In the genomic region with DNA sequence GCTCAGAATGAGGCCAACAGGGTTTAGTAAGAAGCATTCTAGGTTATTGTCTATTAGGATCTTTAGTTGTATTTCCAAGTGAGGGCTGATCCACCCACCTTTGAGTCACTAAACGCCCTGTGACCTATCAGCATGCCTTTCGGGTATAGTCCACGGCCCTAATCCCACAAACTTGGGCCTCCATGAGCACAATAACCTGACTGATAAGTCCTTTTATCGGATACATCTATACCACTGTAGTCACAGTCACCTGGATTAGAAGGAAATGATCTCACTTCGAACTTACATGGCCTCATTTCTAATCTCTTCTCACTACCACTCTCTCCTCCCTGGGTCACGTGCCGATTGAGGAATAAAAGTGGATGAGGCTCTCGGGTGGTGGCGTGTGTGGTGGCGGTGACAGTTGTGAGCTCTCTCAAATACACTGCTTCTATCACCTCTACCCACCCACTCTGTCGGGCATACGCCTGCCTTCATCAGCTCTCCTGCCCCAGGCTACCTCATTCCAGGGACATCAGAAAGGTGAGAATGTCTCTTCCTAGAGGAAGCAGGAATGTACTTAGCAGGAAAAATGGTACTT, we compare ENCODE assay signal across 12 cellular contexts.
DNase-seq lines count a peak whose midpoint lies in the region; ATAC-seq and TF ChIP-seq lines count a peak whose summit lies in the region.
"Had no signal": no experiment of that assay in that cellular context is flagged by ENCODE, and none has a peak within 500 bp of the region (broad histone marks: within the 10 kb centered on the region; RNA-seq: fewer than 3 reads in every experiment).

No MANE protein-coding gene starts in this region.

- H3K27me3 ChIP-seq in rectal smooth muscle tissue (ENCODE audit: control insufficient read depth, insufficient read depth, low read length) = no peaks in the 10 kb centered on the region
- H3K27me3 ChIP-seq: BE2C had no signal

- no peak for ATAC-seq in WTC11
- ATAC-seq in left cardiac atrium = peak; percentile 11 to 17
- ATAC-seq in HG02852 (IDR thresholded peaks at IDR 0.05; ENCODE audit: unreplicated experiment) = no peak
- ATAC-seq in HG03521 (IDR thresholded peaks at IDR 0.05; ENCODE audit: unreplicated experiment) = no peak

- intact Hi-C loops in left cardiac atrium (cut with DNase I) = no loop called here

- no peaks in the 10 kb centered on the region for H3K9me3 Mint-ChIP-seq in WTC11

- peaks cover 48% of the 10 kb centered on the region for H3K4me1 Mint-ChIP-seq in WTC11

- no peak for TF ChIP-seq CTCF in WTC11 (IDR thresholded peaks at IDR 0.05)

- H3K27ac Mint-ChIP-seq in WTC11 = peak overlapping the region; percentile 57

- H3K4me3 Mint-ChIP-seq in WTC11 = no peak overlapping the region

- H3K36me3 ChIP-seq in rectal smooth muscle tissue (ENCODE audit: control insufficient read depth, insufficient read depth, low read length) = peaks cover 20% of the 10 kb centered on the region

- H3K9ac ChIP-seq in rectal smooth muscle tissue (ENCODE audit: low read length) = no peak overlapping the region

- peak overlapping the region; percentile 83 for H3K27ac ChIP-seq in rectal smooth muscle tissue (ENCODE audit: low read depth, low read length)

- H3K4me1 ChIP-seq in rectal smooth muscle tissue (ENCODE audit: control insufficient read depth, insufficient read depth, low read length) = peaks cover 28% of the 10 kb centered on the region

- peaks cover 46% of the 10 kb centered on the region for H3K36me3 Mint-ChIP-seq in WTC11

- CTCF ChIA-PET in WTC11 (lab: Charles Lee) = no interaction called here

- DNase-seq in Daoy (ENCODE audit: low read depth) = peak; percentile 48
- no peak for DNase-seq in WTC11 (ENCODE audit: low spot score)
- no peak for DNase-seq in left cardiac atrium
- DNase-seq in SHP77 (lab: John Stamatoyannopoulos, UW) = no peak
- no peak for DNase-seq in AG08395 (ENCODE audit: low spot score)
- DNase-seq: activated CD4-positive, alpha-beta T cell treated with anti-CD3 and anti-CD28 coated beads for 1 hour; hippocampal formation; NCI-H446 had no signal

- POLR2A ChIA-PET in WTC11 (lab: Charles Lee) = no interaction called here

- no peaks in the 10 kb centered on the region for H3K27me3 Mint-ChIP-seq in WTC11 (ENCODE audit: low read depth)

- H3K4me3 ChIP-seq in rectal smooth muscle tissue (ENCODE audit: low read length) = no peak overlapping the region

TF ChIP-seq in WTC11, 78 proteins besides CTCF, POLR2A, EP300 and RAD21:
- TF ChIP-seq PRRX2 (CRISPR knock-in tag; IDR thresholded peaks at IDR 0.05) (no peak), SMAD4 (CRISPR knock-in tag; IDR thresholded peaks at IDR 0.05) (no peak), ELF4 (CRISPR knock-in tag; IDR thresholded peaks at IDR 0.05; ENCODE audit: low read depth) (no peak), ZNF396 (CRISPR knock-in tag; IDR thresholded peaks at IDR 0.05; ENCODE audit: borderline replicate concordance) (no peak), ZNF317 (CRISPR knock-in tag; IDR thresholded peaks at IDR 0.05; ENCODE audit: borderline replicate concordance, low read depth) (no peak), IRF2 (CRISPR knock-in tag; IDR thresholded peaks at IDR 0.05; ENCODE audit: borderline replicate concordance, low read depth) (no peak)
- TF ChIP-seq, protein P1, sequence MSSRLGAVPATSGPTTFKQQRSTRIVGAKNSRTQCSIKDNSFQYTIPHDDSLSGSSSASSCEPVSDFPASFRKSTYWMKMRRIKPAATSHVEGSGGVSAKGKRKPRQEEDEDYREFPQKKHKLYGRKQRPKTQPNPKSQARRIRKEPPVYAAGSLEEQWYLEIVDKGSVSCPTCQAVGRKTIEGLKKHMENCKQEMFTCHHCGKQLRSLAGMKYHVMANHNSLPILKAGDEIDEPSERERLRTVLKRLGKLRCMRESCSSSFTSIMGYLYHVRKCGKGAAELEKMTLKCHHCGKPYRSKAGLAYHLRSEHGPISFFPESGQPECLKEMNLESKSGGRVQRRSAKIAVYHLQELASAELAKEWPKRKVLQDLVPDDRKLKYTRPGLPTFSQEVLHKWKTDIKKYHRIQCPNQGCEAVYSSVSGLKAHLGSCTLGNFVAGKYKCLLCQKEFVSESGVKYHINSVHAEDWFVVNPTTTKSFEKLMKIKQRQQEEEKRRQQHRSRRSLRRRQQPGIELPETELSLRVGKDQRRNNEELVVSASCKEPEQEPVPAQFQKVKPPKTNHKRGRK (CRISPR knock-in tag; IDR thresholded peaks at IDR 0.05; ENCODE audit: borderline replicate concordance) = no peak
- TF ChIP-seq, protein P2, sequence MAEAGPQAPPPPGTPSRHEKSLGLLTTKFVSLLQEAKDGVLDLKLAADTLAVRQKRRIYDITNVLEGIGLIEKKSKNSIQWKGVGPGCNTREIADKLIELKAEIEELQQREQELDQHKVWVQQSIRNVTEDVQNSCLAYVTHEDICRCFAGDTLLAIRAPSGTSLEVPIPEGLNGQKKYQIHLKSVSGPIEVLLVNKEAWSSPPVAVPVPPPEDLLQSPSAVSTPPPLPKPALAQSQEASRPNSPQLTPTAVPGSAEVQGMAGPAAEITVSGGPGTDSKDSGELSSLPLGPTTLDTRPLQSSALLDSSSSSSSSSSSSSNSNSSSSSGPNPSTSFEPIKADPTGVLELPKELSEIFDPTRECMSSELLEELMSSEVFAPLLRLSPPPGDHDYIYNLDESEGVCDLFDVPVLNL (CRISPR knock-in tag; IDR thresholded peaks at IDR 0.05; ENCODE audit: borderline replicate concordance, low read depth) = no peak
- TF ChIP-seq, protein P3, sequence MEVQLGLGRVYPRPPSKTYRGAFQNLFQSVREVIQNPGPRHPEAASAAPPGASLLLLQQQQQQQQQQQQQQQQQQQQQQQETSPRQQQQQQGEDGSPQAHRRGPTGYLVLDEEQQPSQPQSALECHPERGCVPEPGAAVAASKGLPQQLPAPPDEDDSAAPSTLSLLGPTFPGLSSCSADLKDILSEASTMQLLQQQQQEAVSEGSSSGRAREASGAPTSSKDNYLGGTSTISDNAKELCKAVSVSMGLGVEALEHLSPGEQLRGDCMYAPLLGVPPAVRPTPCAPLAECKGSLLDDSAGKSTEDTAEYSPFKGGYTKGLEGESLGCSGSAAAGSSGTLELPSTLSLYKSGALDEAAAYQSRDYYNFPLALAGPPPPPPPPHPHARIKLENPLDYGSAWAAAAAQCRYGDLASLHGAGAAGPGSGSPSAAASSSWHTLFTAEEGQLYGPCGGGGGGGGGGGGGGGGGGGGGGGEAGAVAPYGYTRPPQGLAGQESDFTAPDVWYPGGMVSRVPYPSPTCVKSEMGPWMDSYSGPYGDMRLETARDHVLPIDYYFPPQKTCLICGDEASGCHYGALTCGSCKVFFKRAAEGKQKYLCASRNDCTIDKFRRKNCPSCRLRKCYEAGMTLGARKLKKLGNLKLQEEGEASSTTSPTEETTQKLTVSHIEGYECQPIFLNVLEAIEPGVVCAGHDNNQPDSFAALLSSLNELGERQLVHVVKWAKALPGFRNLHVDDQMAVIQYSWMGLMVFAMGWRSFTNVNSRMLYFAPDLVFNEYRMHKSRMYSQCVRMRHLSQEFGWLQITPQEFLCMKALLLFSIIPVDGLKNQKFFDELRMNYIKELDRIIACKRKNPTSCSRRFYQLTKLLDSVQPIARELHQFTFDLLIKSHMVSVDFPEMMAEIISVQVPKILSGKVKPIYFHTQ (CRISPR knock-in tag; IDR thresholded peaks at IDR 0.05) = no peak
- TF ChIP-seq, protein P4, sequence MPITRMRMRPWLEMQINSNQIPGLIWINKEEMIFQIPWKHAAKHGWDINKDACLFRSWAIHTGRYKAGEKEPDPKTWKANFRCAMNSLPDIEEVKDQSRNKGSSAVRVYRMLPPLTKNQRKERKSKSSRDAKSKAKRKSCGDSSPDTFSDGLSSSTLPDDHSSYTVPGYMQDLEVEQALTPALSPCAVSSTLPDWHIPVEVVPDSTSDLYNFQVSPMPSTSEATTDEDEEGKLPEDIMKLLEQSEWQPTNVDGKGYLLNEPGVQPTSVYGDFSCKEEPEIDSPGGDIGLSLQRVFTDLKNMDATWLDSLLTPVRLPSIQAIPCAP (CRISPR knock-in tag; IDR thresholded peaks at IDR 0.05) = no peak

Comparison
In these comparisons a context has a peak if more than half of its experiments do, and no peak if none do; other contexts are left out.
1. ATAC-seq: peak in left cardiac atrium (2 of 2); none in WTC11 (single experiment), HG02852 (single experiment) and HG03521 (single experiment).